In the genomic region with DNA sequence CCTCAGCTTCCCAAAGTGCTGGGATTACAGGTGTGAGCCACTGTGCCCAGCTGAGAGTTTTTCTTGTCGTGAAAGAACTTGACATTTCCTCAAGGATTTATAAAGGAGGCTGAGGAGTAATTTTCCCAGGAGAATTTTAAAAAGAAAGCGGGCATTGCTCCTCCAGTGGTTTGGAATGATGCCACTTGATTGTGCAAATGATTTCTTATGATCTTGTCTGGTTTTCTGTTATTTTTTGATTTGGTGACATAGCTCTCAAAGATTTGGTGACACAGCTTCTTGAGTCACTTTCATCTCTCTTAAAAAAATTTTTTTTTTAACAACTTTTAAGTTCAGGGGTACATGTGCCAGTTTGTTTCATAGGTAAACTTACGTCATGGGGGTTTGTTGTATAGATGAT, we compare ENCODE assay signal across 14 cellular contexts. TPM values are rescaled to one million over a fixed set of nuclear protein-coding genes. Genes with fewer than 3 reads are reported as not detected.
DNase-seq lines count a peak whose midpoint lies in the region; ATAC-seq and TF ChIP-seq lines count a peak whose summit lies in the region.
"Had no signal": no experiment of that assay in that cellular context is flagged by ENCODE, and none has a peak within 500 bp of the region (broad histone marks: within the 10 kb centered on the region; RNA-seq: fewer than 3 reads in every experiment).

No MANE protein-coding gene starts in this region.

- no peak for TF ChIP-seq CTCF in epithelial cell of esophagus (IDR thresholded peaks at IDR 0.05; ENCODE audit: insufficient read depth, low read depth, low read length, missing control alignments)

- H3K27ac Mint-ChIP-seq in activated CD4-positive, alpha-beta T cell treated with anti-CD3 and anti-CD28 coated beads, Interleukin-2, amount 10 ng/mL, durations not matched to agents 7 days and 5 days = peak overlapping the region; percentile 43
- peak overlapping the region; percentile 37 for H3K27ac Mint-ChIP-seq in stimulated activated memory B cell treated with anti-CD40 and anti-IgM and Interleukin-4, amounts not matched to agents 10 μg/mL and 1 μg/mL and 100 μg/mL, for 72 hours

- no peak for DNase-seq in activated CD4-positive, alpha-beta T cell treated with anti-CD3 and anti-CD28 coated beads, Interleukin-2, amount 10 ng/mL, durations not matched to agents 7 days and 5 days
- no peak for DNase-seq in activated CD4-positive, alpha-beta T cell treated with anti-CD3 and anti-CD28 coated beads for 1 hour
- DNase-seq in RKO (ENCODE audit: low spot score) (peak; percentile 24), epithelial cell of esophagus (ENCODE audit: low read depth) (peak; percentile 23), NCI-H2029 (lab: John Stamatoyannopoulos, UW) (no peak), hippocampal formation (lab: John Stamatoyannopoulos, UW) (no peak), kidney tubule cell (ENCODE audit: low spot score) (no peak)
- DNase-seq: activated gamma-delta T cell treated with Interleukin-2 at 50 U/mL for 16 hours, brain microvascular endothelial cell, GDM1, NCI-H1417, NCI-H226, posterior cingulate gyrus had no signal

- POLR2A ChIA-PET in activated CD4-positive, alpha-beta T cell treated with anti-CD3 and anti-CD28 coated beads, Interleukin-2, amount 10 ng/mL, durations not matched to agents 7 days and 5 days (lab: Charles Lee) = no interaction called here

- no peak overlapping the region for H3K4me3 ChIP-seq in epithelial cell of esophagus (ENCODE audit: low read length)

- CTCF ChIA-PET in activated CD4-positive, alpha-beta T cell treated with anti-CD3 and anti-CD28 coated beads, Interleukin-2, amount 10 ng/mL, durations not matched to agents 7 days and 5 days (lab: Charles Lee) = interaction anchor here (0.7 to 1.7 kb wide), 6 partner anchors 11 to 404 kb away, joined by 3 to 6 read pairs (median 4); partner anchors contain the start of gene NFKBIZ

- peaks cover 33% of the 10 kb centered on the region for H3K4me1 Mint-ChIP-seq in activated CD4-positive, alpha-beta T cell treated with anti-CD3 and anti-CD28 coated beads, Interleukin-2, amount 10 ng/mL, durations not matched to agents 7 days and 5 days
- peaks cover 54% of the 10 kb centered on the region for H3K4me1 Mint-ChIP-seq in stimulated activated memory B cell treated with anti-CD40 and anti-IgM and Interleukin-4, amounts not matched to agents 10 μg/mL and 1 μg/mL and 100 μg/mL, for 72 hours

- H3K36me3 Mint-ChIP-seq in activated CD4-positive, alpha-beta T cell treated with anti-CD3 and anti-CD28 coated beads, Interleukin-2, amount 10 ng/mL, durations not matched to agents 7 days and 5 days (ENCODE audit: low read depth) = peaks cover 27% of the 10 kb centered on the region
- H3K36me3 Mint-ChIP-seq in stimulated activated memory B cell treated with anti-CD40 and anti-IgM and Interleukin-4, amounts not matched to agents 10 μg/mL and 1 μg/mL and 100 μg/mL, for 72 hours = peaks cover 50% of the 10 kb centered on the region

- ATAC-seq in stimulated activated memory B cell treated with anti-CD40 and anti-IgM and Interleukin-4, amounts not matched to agents 10 μg/mL and 1 μg/mL and 100 μg/mL, for 72 hours = no peak

- H3K27me3 Mint-ChIP-seq in activated CD4-positive, alpha-beta T cell treated with anti-CD3 and anti-CD28 coated beads, Interleukin-2, amount 10 ng/mL, durations not matched to agents 7 days and 5 days = no peaks in the 10 kb centered on the region
- H3K27me3 Mint-ChIP-seq in stimulated activated memory B cell treated with anti-CD40 and anti-IgM and Interleukin-4, amounts not matched to agents 10 μg/mL and 1 μg/mL and 100 μg/mL, for 72 hours = no peaks in the 10 kb centered on the region

- H3K4me3 Mint-ChIP-seq in activated CD4-positive, alpha-beta T cell treated with anti-CD3 and anti-CD28 coated beads, Interleukin-2, amount 10 ng/mL, durations not matched to agents 7 days and 5 days = no peak overlapping the region
- H3K4me3 Mint-ChIP-seq in stimulated activated memory B cell treated with anti-CD40 and anti-IgM and Interleukin-4, amounts not matched to agents 10 μg/mL and 1 μg/mL and 100 μg/mL, for 72 hours = no peak overlapping the region

- no peaks in the 10 kb centered on the region for H3K9me3 Mint-ChIP-seq in activated CD4-positive, alpha-beta T cell treated with anti-CD3 and anti-CD28 coated beads, Interleukin-2, amount 10 ng/mL, durations not matched to agents 7 days and 5 days
- H3K9me3 Mint-ChIP-seq in stimulated activated memory B cell treated with anti-CD40 and anti-IgM and Interleukin-4, amounts not matched to agents 10 μg/mL and 1 μg/mL and 100 μg/mL, for 72 hours = peaks cover 5% of the 10 kb centered on the region

RNA-seq across cellular contexts. Expression of gene NFKBIZ, which starts 24.6 kb away (rescaled TPM):
- total RNA-seq in activated CD4-positive, alpha-beta T cell treated with anti-CD3 and anti-CD28 coated beads, Interleukin-2, amount 10 ng/mL, durations not matched to agents 7 days and 5 days = 10 to 100 TPM; 33.7 to 37.7 TPM

RNA-seq across cellular contexts. Expression of gene NXPE3, which starts 45.7 kb away (rescaled TPM):
- total RNA-seq in activated CD4-positive, alpha-beta T cell treated with anti-CD3 and anti-CD28 coated beads, Interleukin-2, amount 10 ng/mL, durations not matched to agents 7 days and 5 days = 10 to 100 TPM; 28.5 to 29.5 TPM

Comparison
In these comparisons a context has a peak if more than half of its experiments do, and no peak if none do; other contexts are left out.
1. DNase-seq: peak in RKO (single experiment) and epithelial cell of esophagus (single experiment); none in activated CD4-positive, alpha-beta T cell treated with anti-CD3 and anti-CD28 coated beads, Interleukin-2, amount 10 ng/mL, durations not matched to agents 7 days and 5 days (single experiment), activated CD4-positive, alpha-beta T cell treated with anti-CD3 and anti-CD28 coated beads for 1 hour (single experiment), NCI-H2029 (single experiment), hippocampal formation (0 of 2) and kidney tubule cell (single experiment).